1 cellular context compared by ENCODE assay signal in the genomic region with DNA sequence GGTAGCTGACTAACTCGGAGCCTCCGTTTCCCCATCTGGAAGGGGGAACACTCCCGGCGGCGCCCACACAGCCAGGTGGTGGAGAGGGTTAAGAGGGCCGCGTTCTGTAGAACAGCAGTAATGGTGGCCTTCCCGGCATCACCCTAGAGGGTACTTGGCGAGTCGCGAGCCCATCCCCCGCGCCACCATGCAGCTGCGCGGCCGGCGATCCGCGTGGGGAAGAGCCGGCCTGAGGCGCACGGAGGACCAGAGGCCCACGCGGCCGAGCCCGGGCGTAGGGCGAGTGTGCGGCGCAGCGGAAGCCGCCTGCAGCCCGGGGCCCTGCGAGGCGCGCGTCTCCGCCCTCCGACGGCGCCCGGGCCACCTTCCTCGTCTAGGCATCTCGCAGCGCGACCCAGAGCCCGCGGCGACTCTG.
TF ChIP-seq lines count a peak whose summit lies in the region.

No MANE protein-coding gene starts in this region.

TF ChIP-seq in HEK293, 187 proteins besides CTCF, POLR2A, EP300 and RAD21 (continued from another document):
- TF ChIP-seq AEBP2 (tag by site-specific recombination; IDR thresholded peaks at IDR 0.05; ENCODE audit: borderline replicate concordance) (no peak), WT1 (tag by site-specific recombination; IDR thresholded peaks at IDR 0.05) (no peak), ZSCAN5A (tag by site-specific recombination; IDR thresholded peaks at IDR 0.05) (no peak), ZNF747 (tag by site-specific recombination; IDR thresholded peaks at IDR 0.05) (no peak), ZNF248 (tag by site-specific recombination; IDR thresholded peaks at IDR 0.05) (no peak), ZFHX2 (tag by site-specific recombination; conservative IDR thresholded peaks at IDR 0.05) (no peak; the same call in 1 of the 2 replicates), ZNF335 (tag by site-specific recombination; conservative IDR thresholded peaks at IDR 0.05) (0 out of 2 replicates have a peak, but pooled peaks have one; percentile 59)
